8 cellular contexts compared by ENCODE assay signal in genomic region chr15:49044761-49045571, GRCh38. TPM values are rescaled to one million over a fixed set of nuclear protein-coding genes. Genes with fewer than 3 reads are reported as not detected.
DNase-seq lines count a peak whose midpoint lies in the region; ATAC-seq and TF ChIP-seq lines count a peak whose summit lies in the region.

No MANE protein-coding gene starts in this region.

- no peaks in the 10 kb centered on the region for H3K27me3 ChIP-seq in BJ (ENCODE audit: control insufficient read depth, insufficient read depth, low read length)

- peaks cover 29% of the 10 kb centered on the region for H3K4me1 Mint-ChIP-seq in nephron

- peak overlapping the region; percentile 99 for H3K4me3 Mint-ChIP-seq in nephron

- DNase-seq in BJ (ENCODE audit: low read depth) (no peak), choroid plexus epithelial cell (ENCODE audit: low read depth) (peak; percentile 19), GM19238 (ENCODE audit: insufficient read length, low spot score) (no peak), DMS153 (lab: John Stamatoyannopoulos, UW) (no peak), NCI-H510A treated with DMSO at 0.1 percent for 48 hours (lab: John Stamatoyannopoulos, UW) (no peak)
- no peak for DNase-seq in Jurkat, Clone E6-1 (ENCODE audit: low read depth, low spot score)

- no peak for ATAC-seq in GM19328 (IDR thresholded peaks at IDR 0.05; ENCODE audit: unreplicated experiment)

- H3K27ac Mint-ChIP-seq in nephron = peak overlapping the region; percentile 80 to 98 (median 85)

- H3K36me3 Mint-ChIP-seq in nephron (ENCODE audit: low read depth) = peaks cover 10% of the 10 kb centered on the region

- POLR2A ChIA-PET in BJ (lab: Charles Lee) = no interaction called here

- H3K36me3 ChIP-seq in BJ (ENCODE audit: control insufficient read depth, insufficient read depth, low read length) = no peaks in the 10 kb centered on the region

- H3K27me3 Mint-ChIP-seq in nephron (ENCODE audit: low read depth) = no peaks in the 10 kb centered on the region

- H3K9me3 Mint-ChIP-seq in nephron = no peaks in the 10 kb centered on the region

- peak overlapping the region; percentile 98 for H3K4me3 ChIP-seq in BJ (ENCODE audit: low read depth, low read length)
- peak overlapping the region; percentile 84 for H3K4me3 ChIP-seq in Jurkat, Clone E6-1 (ENCODE audit: low read length)
- H3K4me3 ChIP-seq in choroid plexus epithelial cell (ENCODE audit: low read depth, low read length) = peak overlapping the region; percentile 90

- CTCF ChIA-PET in BJ (lab: Yijun Ruan, JAX) = interaction anchor here (0.5 to 1.6 kb wide), 3 partner anchors 11 to 185 kb away, joined by 3 to 4 read pairs (median 3); no protein-coding TSS in a partner anchor

- TF ChIP-seq CTCF in BJ (IDR thresholded peaks at IDR 0.05; ENCODE audit: insufficient read depth, low read depth, low read length) = no peak
- TF ChIP-seq CTCF in choroid plexus epithelial cell (conservative IDR thresholded peaks at IDR 0.05; ENCODE audit: low read depth, low read length) = no peak
- no peak for TF ChIP-seq CTCF in nephron (IDR thresholded peaks at IDR 0.05; ENCODE audit: unreplicated experiment in 3 of 3)

RNA-seq across cellular contexts. Expression of gene SECISBP2L, which starts 1.3 kb away (rescaled TPM):
- polyA plus RNA-seq in BJ (2011; rRNA removed) = 23.8 and 33.6 TPM in 2 replicates
- 41.9 and 42.4 TPM in 2 replicates for polyA minus RNA-seq in BJ (2011; rRNA and poly(A)+ RNA removed)
- 7.7 TPM for polyA plus RNA-seq in Jurkat, Clone E6-1 (2012; ENCODE audit: insufficient read depth, insufficient read length)
